20 cellular contexts compared by ENCODE assay signal in the genomic region with DNA sequence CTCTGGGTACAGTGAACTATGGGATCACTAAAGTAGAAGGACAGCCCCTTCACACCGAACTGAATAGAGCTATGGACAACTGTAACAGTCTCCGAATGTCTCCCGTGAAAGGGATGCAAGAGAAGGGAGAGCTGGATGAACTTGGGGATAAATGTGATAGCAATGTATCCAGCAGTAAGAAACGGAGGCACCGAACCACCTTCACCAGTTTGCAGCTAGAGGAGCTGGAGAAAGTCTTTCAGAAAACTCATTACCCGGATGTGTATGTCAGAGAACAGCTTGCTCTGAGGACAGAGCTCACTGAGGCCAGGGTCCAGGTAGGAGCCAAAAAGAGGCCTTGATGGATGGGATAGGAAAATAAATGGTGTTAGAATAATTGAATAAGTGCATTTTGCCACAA. TPM values are rescaled to one million over a fixed set of nuclear protein-coding genes. Genes with fewer than 3 reads are reported as not detected.
A peak's percentile ranks its signal among the peaks of the same experiment; 100 is the strongest.
DNase-seq lines count a peak whose midpoint lies in the region; ATAC-seq and TF ChIP-seq lines count a peak whose summit lies in the region.
"Had no signal": no experiment of that assay in that cellular context is flagged by ENCODE, and none has a peak within 500 bp of the region (broad histone marks: within the 10 kb centered on the region; RNA-seq: fewer than 3 reads in every experiment).

No MANE protein-coding gene starts in this region.

- peak; percentile 22 for DNase-seq in GM23338 (ENCODE audit: low spot score)
- peak; percentile 39 for DNase-seq in NCI-H2227 treated with DMSO at 0.1 percent for 48 hours (lab: John Stamatoyannopoulos, UW)
- no peak for DNase-seq in SK-N-MC (ENCODE audit: low read depth, low spot score)
- no peak for DNase-seq in mesothelial cell of epicardium (ENCODE audit: low spot score in 2 of 2, unreplicated experiment in 2 of 2)
- no peak for DNase-seq in activated T-cell treated with anti-CD3 and anti-CD28 coated beads for 4 hours
- DNase-seq in T-helper 1 cell, result no peak
- DNase-seq in cardiac septum (ENCODE audit: low spot score), result no peak
- DNase-seq: ACHN, C1 segment of cervical spinal cord, DND-41, HCEC 1CT, NCI-H1105, NCI-H1694, NCI-H2107, NCI-H345, NCI-H526 treated with DMSO at 0.1 percent for 48 hours, SHP77, T-helper 17 cell had no signal

- H3K27ac Mint-ChIP-seq in GM23338 (no peak overlapping the region), mesothelial cell of epicardium (peak overlapping the region; percentile 11)
- H3K27ac Mint-ChIP-seq: T-helper 17 cell had no signal

- peak overlapping the region; percentile 67 for H3K9ac ChIP-seq in SK-N-MC (ENCODE audit: insufficient read length)

- no peaks in the 10 kb centered on the region for H3K9me2 ChIP-seq in GM23338 (ENCODE audit: insufficient read depth)

- peaks cover 28% of the 10 kb centered on the region for H3K27me3 Mint-ChIP-seq in GM23338 (ENCODE audit: insufficient read depth, low read depth, poor library complexity)
- H3K27me3 Mint-ChIP-seq in mesothelial cell of epicardium (ENCODE audit: low read depth), result peaks cover 8% of the 10 kb centered on the region

- no peak overlapping the region for H2AFZ ChIP-seq in GM23338

- no peaks in the 10 kb centered on the region for H3F3A ChIP-seq in GM23338 (replicated peaks; ENCODE audit: low read depth)

- no peaks in the 10 kb centered on the region for H3K36me3 Mint-ChIP-seq in GM23338 (ENCODE audit: low read depth)
- H3K36me3 Mint-ChIP-seq in mesothelial cell of epicardium, result peaks cover 4% of the 10 kb centered on the region

- H3K9me3 Mint-ChIP-seq in GM23338 (no peaks in the 10 kb centered on the region), mesothelial cell of epicardium (no peaks in the 10 kb centered on the region)

- H4K20me1 ChIP-seq in GM23338 (replicated peaks; ENCODE audit: insufficient read depth), result no peaks in the 10 kb centered on the region

- no peaks in the 10 kb centered on the region for H3K9me3 ChIP-seq in SK-N-MC (ENCODE audit: low read depth, low read length)

- intact Hi-C loops in cardiac septum (cut with DNase I), result no loop called here

- H3K4me1 ChIP-seq in GM23338 (ENCODE audit: insufficient read depth), result peaks cover 22% of the 10 kb centered on the region; the same call in 1 of the 2 replicates

- no peaks in the 10 kb centered on the region for H3K36me3 ChIP-seq in GM23338 (ENCODE audit: insufficient read depth)
- H3K36me3 ChIP-seq in SK-N-MC (ENCODE audit: insufficient read depth, low read length), result peaks cover 5% of the 10 kb centered on the region

- no peak overlapping the region for H3K27ac ChIP-seq in GM23338 (ENCODE audit: low read depth)
- H3K27ac ChIP-seq in SK-N-MC, result peak overlapping the region; percentile 53; the same call in 1 of the 2 replicates

- ATAC-seq in GM23338 (no peak), HG03097 (IDR thresholded peaks at IDR 0.05; ENCODE audit: low FRiP score, unreplicated experiment) (no peak)
- ATAC-seq: K562, T-helper 17 cell had no signal

- TF ChIP-seq CTCF in GM23338 (conservative IDR thresholded peaks at IDR 0.05; ENCODE audit: low read depth in 2 of 2), result no peak
- no peak for TF ChIP-seq CTCF in mesothelial cell of epicardium (IDR thresholded peaks at IDR 0.05; ENCODE audit: unreplicated experiment)

- H3K4me1 Mint-ChIP-seq in GM23338 (peaks cover 9% of the 10 kb centered on the region), mesothelial cell of epicardium (peaks cover 28% of the 10 kb centered on the region)

- H3K4me3 ChIP-seq in GM23338 (no peak overlapping the region), SK-N-MC (peak overlapping the region; percentile 95)
- H3K4me3 ChIP-seq: K562 had no signal

- H3K4me3 Mint-ChIP-seq in GM23338 (no peak overlapping the region), mesothelial cell of epicardium (peak overlapping the region; percentile 49)
- H3K4me3 Mint-ChIP-seq: T-helper 17 cell had no signal

- no peak overlapping the region for H3K4me2 ChIP-seq in GM23338

- H3K79me2 ChIP-seq in GM23338 (replicated peaks; ENCODE audit: insufficient read depth), result no peaks in the 10 kb centered on the region

- H3K27me3 ChIP-seq in GM23338 (ENCODE audit: insufficient read depth), result peaks cover 34% of the 10 kb centered on the region

TF ChIP-seq in GM23338, 12 proteins besides CTCF, POLR2A, EP300 and RAD21 (continues in another document):
- TF ChIP-seq REST (IDR thresholded peaks at IDR 0.05; ENCODE audit: unreplicated experiment) (no peak), EZH2phosphoT487 (IDR thresholded peaks at IDR 0.05; ENCODE audit: unreplicated experiment) (no peak), ZNF331 (CRISPR knock-in tag; IDR thresholded peaks at IDR 0.05; ENCODE audit: low read depth) (no peak), ZNF114 (CRISPR knock-in tag; IDR thresholded peaks at IDR 0.05) (no peak)
- TF ChIP-seq, protein P1, sequence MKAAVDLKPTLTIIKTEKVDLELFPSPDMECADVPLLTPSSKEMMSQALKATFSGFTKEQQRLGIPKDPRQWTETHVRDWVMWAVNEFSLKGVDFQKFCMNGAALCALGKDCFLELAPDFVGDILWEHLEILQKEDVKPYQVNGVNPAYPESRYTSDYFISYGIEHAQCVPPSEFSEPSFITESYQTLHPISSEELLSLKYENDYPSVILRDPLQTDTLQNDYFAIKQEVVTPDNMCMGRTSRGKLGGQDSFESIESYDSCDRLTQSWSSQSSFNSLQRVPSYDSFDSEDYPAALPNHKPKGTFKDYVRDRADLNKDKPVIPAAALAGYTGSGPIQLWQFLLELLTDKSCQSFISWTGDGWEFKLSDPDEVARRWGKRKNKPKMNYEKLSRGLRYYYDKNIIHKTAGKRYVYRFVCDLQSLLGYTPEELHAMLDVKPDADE (IDR thresholded peaks at IDR 0.05), result no peak

RNA-seq across cellular contexts. Expression of gene ALX1, which starts 3.5 kb away (rescaled TPM):
- total RNA-seq in GM23338 (2014; rRNA removed; shearing (Covaris generic)), result 0.49 and 1.2 TPM in 2 replicates
- 0.70 and 1.1 TPM in 2 replicates for polyA plus RNA-seq in GM23338 (2016; fragmentation: Nextera tagmentation; extraction: Ambion mirVana)
- total RNA-seq in mesothelial cell of epicardium (12.4 to 14.2 TPM (median 12.7 TPM) in 3 replicates), cardiac septum (not detected)
- total RNA-seq: T-helper 17 cell had no signal

Comparison
In these comparisons a context has a peak if more than half of its experiments do, and no peak if none do; other contexts are left out.
1. DNase-seq: peak in GM23338 (single experiment) and NCI-H2227 treated with DMSO at 0.1 percent for 48 hours (single experiment); none in SK-N-MC (single experiment), mesothelial cell of epicardium (0 of 2), activated T-cell treated with anti-CD3 and anti-CD28 coated beads for 4 hours (single experiment), T-helper 1 cell (0 of 5) and cardiac septum (single experiment).